ENCODE assay signal across 17 cellular contexts in the genomic region with DNA sequence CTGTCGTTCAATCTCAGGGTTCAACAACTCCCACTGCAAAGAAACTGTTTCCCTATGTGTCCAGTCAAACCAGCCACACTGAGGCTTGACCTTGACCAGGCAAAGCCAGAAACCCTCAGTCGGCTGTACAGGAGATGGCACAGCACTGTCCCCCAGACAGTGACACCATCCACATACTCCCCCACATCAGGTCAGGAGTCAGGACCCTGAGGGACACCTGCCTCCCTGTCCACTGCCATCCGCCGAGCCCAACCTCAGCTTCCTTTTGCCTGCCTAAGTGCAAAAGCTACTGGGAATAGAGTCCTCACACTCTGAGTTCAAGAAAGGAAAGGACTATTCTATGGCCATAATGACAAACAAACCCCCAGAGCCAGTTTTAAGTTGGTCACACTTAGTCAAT.
DNase-seq lines count a peak whose midpoint lies in the region; ATAC-seq lines count a peak whose summit lies in the region.
"Had no signal": no experiment of that assay in that cellular context is flagged by ENCODE, and none has a peak within 500 bp of the region (broad histone marks: within the 10 kb centered on the region; RNA-seq: fewer than 3 reads in every experiment).

No MANE protein-coding gene starts in this region.

- DNase-seq in cardiac septum (ENCODE audit: low spot score) (peak; percentile 57), left ventricle myocardium superior (no peak), T-helper 17 cell (no peak), NCI-H1417 (lab: John Stamatoyannopoulos, UW) (no peak), sciatic nerve (ENCODE audit: low spot score) (no peak)
- no peak for DNase-seq in CD4-positive, CD25-positive, alpha-beta regulatory T cell
- no peak for DNase-seq in naive thymus-derived CD4-positive, alpha-beta T cell
- DNase-seq in activated CD4-positive, CD25-positive, alpha-beta regulatory T cell (lab: John Stamatoyannopoulos, UW) = no peak
- DNase-seq: CD8-positive, alpha-beta T cell; COR-L47; DMS 273 treated with DMSO at 0.1 percent for 48 hours; DMS53; DND-41; GM23248; HCEC 1CT had no signal

- peaks cover 18% of the 10 kb centered on the region for H3K27me3 Mint-ChIP-seq in CD4-positive, CD25-positive, alpha-beta regulatory T cell
- H3K27me3 Mint-ChIP-seq in T-helper 17 cell = no peaks in the 10 kb centered on the region
- H3K27me3 Mint-ChIP-seq in naive thymus-derived CD4-positive, alpha-beta T cell = peaks cover 0 to 33% (median 0%) of the 10 kb centered on the region in 5 donors

- POLR2A ChIA-PET in naive thymus-derived CD4-positive, alpha-beta T cell (lab: Charles Lee) = no interaction called here

- peaks cover 0 to 5% (median under 1%) of the 10 kb centered on the region in 7 donors for H3K9me3 Mint-ChIP-seq in CD4-positive, CD25-positive, alpha-beta regulatory T cell
- H3K9me3 Mint-ChIP-seq in naive thymus-derived CD4-positive, alpha-beta T cell = peaks cover 0 to 23% (median 3%) of the 10 kb centered on the region in 11 donors
- H3K9me3 Mint-ChIP-seq: CD8-positive, alpha-beta T cell had no signal

- peak overlapping the region in 3 of 4 donors; percentile 9 to 82 (median 38) for H3K4me3 Mint-ChIP-seq in CD4-positive, CD25-positive, alpha-beta regulatory T cell
- H3K4me3 Mint-ChIP-seq in T-helper 17 cell = peak overlapping the region; percentile 93
- peak overlapping the region in 5 of 10 donors; percentile 9 to 88 (median 81) for H3K4me3 Mint-ChIP-seq in naive thymus-derived CD4-positive, alpha-beta T cell
- H3K4me3 Mint-ChIP-seq: B cell; CD8-positive, alpha-beta T cell had no signal

- peaks cover 3% of the 10 kb centered on the region for H3K27me3 ChIP-seq in CD4-positive, CD25-positive, alpha-beta regulatory T cell (ENCODE audit: control insufficient read depth, insufficient read depth, low read length)
- no peaks in the 10 kb centered on the region for H3K27me3 ChIP-seq in naive thymus-derived CD4-positive, alpha-beta T cell (ENCODE audit: control insufficient read depth in 2 of 2, insufficient read depth in 2 of 2, low read length in 2 of 2)

- ATAC-seq in left ventricle myocardium superior = no peak
- no peak for ATAC-seq in CD4-positive, CD25-positive, alpha-beta regulatory T cell (ENCODE audit: low read depth in 2 of 2)
- ATAC-seq in T-helper 17 cell = no peak
- ATAC-seq in naive thymus-derived CD4-positive, alpha-beta T cell = no peak
- ATAC-seq in sciatic nerve = no peak
- ATAC-seq: CD8-positive, alpha-beta T cell had no signal

- no peak overlapping the region for H3K4me3 ChIP-seq in CD4-positive, CD25-positive, alpha-beta regulatory T cell (ENCODE audit: low read depth, low read length)
- no peak overlapping the region for H3K4me3 ChIP-seq in naive thymus-derived CD4-positive, alpha-beta T cell (ENCODE audit: low read length)
- H3K4me3 ChIP-seq: GM23248 had no signal

- peaks cover 13 to 53% (median 39%) of the 10 kb centered on the region in 4 donors for H3K4me1 Mint-ChIP-seq in CD4-positive, CD25-positive, alpha-beta regulatory T cell
- H3K4me1 Mint-ChIP-seq in T-helper 17 cell = peaks cover 40% of the 10 kb centered on the region
- H3K4me1 Mint-ChIP-seq in naive thymus-derived CD4-positive, alpha-beta T cell = peaks cover 33 to 58% (median 55%) of the 10 kb centered on the region in 7 donors

- CTCF ChIA-PET in naive thymus-derived CD4-positive, alpha-beta T cell (lab: Charles Lee) = interaction anchor here (0.6 kb wide), 1 partner anchor 1947 kb away, joined by 3 read pairs; no protein-coding TSS in a partner anchor

- peaks cover 35% of the 10 kb centered on the region for H3K4me1 ChIP-seq in CD4-positive, CD25-positive, alpha-beta regulatory T cell (ENCODE audit: control insufficient read depth, insufficient read depth, low read length, poor library complexity, severe bottlenecking)
- H3K4me1 ChIP-seq in naive thymus-derived CD4-positive, alpha-beta T cell (ENCODE audit: control insufficient read depth in 2 of 2, insufficient read depth in 2 of 2, low read length in 2 of 2) = peaks cover 6 to 40% of the 10 kb centered on the region in 2 donors

- no peaks in the 10 kb centered on the region for H3K36me3 ChIP-seq in CD4-positive, CD25-positive, alpha-beta regulatory T cell (ENCODE audit: control insufficient read depth, insufficient read depth, low read length)
- H3K36me3 ChIP-seq in naive thymus-derived CD4-positive, alpha-beta T cell (ENCODE audit: control insufficient read depth in 2 of 3, insufficient read depth in 3 of 3, low read length in 3 of 3) = no peaks in the 10 kb centered on the region

- peaks cover 3% of the 10 kb centered on the region for H3K36me3 Mint-ChIP-seq in CD4-positive, CD25-positive, alpha-beta regulatory T cell
- H3K36me3 Mint-ChIP-seq in T-helper 17 cell (ENCODE audit: low read depth) = no peaks in the 10 kb centered on the region
- peaks cover 0 to 17% (median 3%) of the 10 kb centered on the region in 5 donors for H3K36me3 Mint-ChIP-seq in naive thymus-derived CD4-positive, alpha-beta T cell
- H3K36me3 Mint-ChIP-seq: CD8-positive, alpha-beta T cell had no signal

- peak overlapping the region in 2 of 3 donors; percentile 55 to 62 for H3K27ac Mint-ChIP-seq in CD4-positive, CD25-positive, alpha-beta regulatory T cell
- H3K27ac Mint-ChIP-seq in T-helper 17 cell = peak overlapping the region; percentile 44
- peak overlapping the region in 5 of 9 donors; percentile 8 to 58 (median 38) for H3K27ac Mint-ChIP-seq in naive thymus-derived CD4-positive, alpha-beta T cell
- H3K27ac Mint-ChIP-seq: B cell; CD8-positive, alpha-beta T cell had no signal

- peaks cover 3% of the 10 kb centered on the region in 2 experiments for H3K9me3 ChIP-seq in CD4-positive, CD25-positive, alpha-beta regulatory T cell (ENCODE audit: control insufficient read depth in 2 of 2, low read length in 2 of 2)
- H3K9me3 ChIP-seq in T-helper 17 cell (ENCODE audit: control insufficient read depth, low read length, poor library complexity, severe bottlenecking) = no peaks in the 10 kb centered on the region
- peaks cover 0 to 3% (median 0%) of the 10 kb centered on the region in 3 experiments for H3K9me3 ChIP-seq in naive thymus-derived CD4-positive, alpha-beta T cell (ENCODE audit: control insufficient read depth in 2 of 3, low read length in 3 of 3)

- H3K27ac ChIP-seq in CD4-positive, CD25-positive, alpha-beta regulatory T cell (ENCODE audit: insufficient read depth, low read length, poor library complexity, severe bottlenecking) = no peak overlapping the region
- H3K27ac ChIP-seq in naive thymus-derived CD4-positive, alpha-beta T cell (ENCODE audit: low read depth, low read length) = no peak overlapping the region
- H3K27ac ChIP-seq: C4-2B, GM23248 had no signal

- intact Hi-C loops in cardiac septum (cut with DNase I) = no loop called here
- intact Hi-C loops in left ventricle myocardium superior (cut with micrococcal nuclease) = no loop called here
- intact Hi-C loops in naive thymus-derived CD4-positive, alpha-beta T cell (cut with micrococcal nuclease) = loop anchor here in 1 of 2 donors (5.0 kb wide), 1 partner anchor 142 kb away; the partner anchor contains the start of gene DHRS12
- intact Hi-C loops in sciatic nerve (cut with DNase I) = no loop called here
